In genomic region chr17:21275047-21275578, GRCh38 we compare ENCODE assay signal across 8 cellular contexts. TPM values are rescaled to one million over a fixed set of nuclear protein-coding genes. Genes with fewer than 3 reads are reported as not detected.
DNase-seq lines count a peak whose midpoint lies in the region; ATAC-seq, FAIRE-seq and TF ChIP-seq lines count a peak whose summit lies in the region.

No MANE protein-coding gene starts in this region.

- H3K27ac Mint-ChIP-seq in mesothelial cell of epicardium, result peak overlapping the region; percentile 13

- POLR2A ChIA-PET in K562 (lab: Yijun Ruan, JAX), result interaction anchor here (1.0 kb wide), 1 partner anchor 10 kb away, joined by 3 read pairs; no protein-coding TSS in a partner anchor

- H3K4me3 ChIP-seq in GM08714 (ENCODE audit: low read length) (peak overlapping the region; percentile 51; the same call in 1 of the 2 replicates), HL-60 (replicated peaks; ENCODE audit: insufficient read depth, low read length) (peak overlapping the region; percentile 64), K562 (peak overlapping the region; percentile 44)

- no peaks in the 10 kb centered on the region for H3K36me3 ChIP-seq in K562 (ENCODE audit: control insufficient read depth, insufficient read depth, low read length)

- TF ChIP-seq CTCF in HL-60 (IDR thresholded peaks at IDR 0.05; ENCODE audit: insufficient read depth, low read length) (no peak), K562 (IDR thresholded peaks at IDR 0.05 in 2 of 3, conservative IDR thresholded peaks at IDR 0.05 in 1 of 3; ENCODE audit: insufficient read depth in 2 of 3, low read depth in 1 of 3, low read length in 3 of 3) (no peak), mesothelial cell of epicardium (IDR thresholded peaks at IDR 0.05; ENCODE audit: unreplicated experiment) (no peak)

- intact Hi-C loops in K562 (cut with micrococcal nuclease), result no loop called here

- FAIRE-seq in K562 (lab: Jason Lieb, UNC), result no peak

- TF ChIP-seq POLR2A in K562 (conservative IDR thresholded peaks at IDR 0.05), result no peak

- TF ChIP-seq RAD21 in K562 (CRISPR knock-in tag; conservative IDR thresholded peaks at IDR 0.05 in 1 of 2, IDR thresholded peaks at IDR 0.05 in 1 of 2), result no peak

- WGBS in K562 (ENCODE audit: insufficient coverage, low coverage, missing lambda C conversion rate), result 36% methylated on average over 11 of the region's 20 CpGs

- no peaks in the 10 kb centered on the region for H3K36me3 Mint-ChIP-seq in mesothelial cell of epicardium

- H3K4me3 Mint-ChIP-seq in mesothelial cell of epicardium, result peak overlapping the region; percentile 69

- peaks cover 12% of the 10 kb centered on the region for H3K4me1 Mint-ChIP-seq in mesothelial cell of epicardium

- H3K27me3 ChIP-seq in HL-60 (ENCODE audit: insufficient read depth, poor library complexity, severe bottlenecking), result no peaks in the 10 kb centered on the region
- no peaks in the 10 kb centered on the region for H3K27me3 ChIP-seq in K562 (ENCODE audit: control insufficient read depth in 2 of 2, insufficient read depth in 2 of 2, low read length in 2 of 2)

- H3K9me1 ChIP-seq in K562 (ENCODE audit: control insufficient read depth, insufficient read depth, low read length), result no peaks in the 10 kb centered on the region

- H3K27ac ChIP-seq in HL-60 (replicated peaks), result peak overlapping the region; percentile 48
- H3K27ac ChIP-seq in K562 (ENCODE audit: extremely low read depth, low read depth, low read length), result no peak overlapping the region; the same call in 2 of the 3 replicates

- H3K9me3 Mint-ChIP-seq in mesothelial cell of epicardium, result no peaks in the 10 kb centered on the region

- in situ Hi-C loops in K562 (cut with MboI), result loop anchor here (10.0 to 25.0 kb wide), 2 partner anchors 240 to 787 kb away; no protein-coding TSS in a partner anchor

- BruUV-seq in K562 (replicated peaks; lab: Mats Ljungman, UMichigan), result no TSS peak

- peak overlapping the region; percentile 79 for H3K4me2 ChIP-seq in K562 (ENCODE audit: insufficient read depth, low read length)

- H3K9ac ChIP-seq in K562 (ENCODE audit: insufficient read depth in 1 of 2, low read depth in 2 of 2, low read length in 2 of 2), result peak overlapping the region; percentile 45 to 89

- H4K20me1 ChIP-seq in K562 (replicated peaks; ENCODE audit: control insufficient read depth, insufficient read depth, low read length), result peaks cover 3% of the 10 kb centered on the region; the same call in 1 of the 2 replicates

- H2AFZ ChIP-seq in K562 (ENCODE audit: low read depth, low read length), result peak overlapping the region; percentile 94

- H3K9me3 ChIP-seq in K562 (replicated peaks; ENCODE audit: control insufficient read depth, insufficient read depth, low read depth, low read length), result no peaks in the 10 kb centered on the region

- peaks cover 28 to 50% of the 10 kb centered on the region in 2 experiments; a peak in 4 of 5 replicates for H3K4me1 ChIP-seq in K562 (replicated peaks in 1 of 2; ENCODE audit: control insufficient read depth in 2 of 2, insufficient read depth in 2 of 2, low read length in 2 of 2)

- H3K27me3 Mint-ChIP-seq in mesothelial cell of epicardium (ENCODE audit: low read depth), result peaks cover 22% of the 10 kb centered on the region

- TF ChIP-seq EP300 in K562 (IDR thresholded peaks at IDR 0.05; ENCODE audit: low read length), result no peak

- no peak for DNase-seq in HL-60 (ENCODE audit: low read depth in 1 of 2, low spot score in 1 of 2)
- peak in 1 of 4 experiments; percentile 22 for DNase-seq in K562 (ENCODE audit: extremely low read depth in 1 of 4, low spot score in 3 of 4)
- no peak for DNase-seq in mesothelial cell of epicardium (ENCODE audit: low spot score in 2 of 2, unreplicated experiment in 2 of 2)
- no peak for DNase-seq in HK-2 (ENCODE audit: unreplicated experiment)
- DNase-seq in HuH-7.5 (ENCODE audit: low spot score), result no peak
- DNase-seq in NCI-H226, result no peak

- ATAC-seq in K562 (no peak), HG03025 (IDR thresholded peaks at IDR 0.05; ENCODE audit: low FRiP score, unreplicated experiment) (no peak)

- H3K79me2 ChIP-seq in K562 (ENCODE audit: control insufficient read depth, insufficient read depth, low read length), result no peaks in the 10 kb centered on the region

- CTCF ChIA-PET in K562 (lab: Yijun Ruan, JAX; ENCODE audit: low intra/inter-chr PET ratio), result no interaction called here

TF ChIP-seq in K562, 482 proteins besides CTCF, POLR2A, EP300 and RAD21:
- TF ChIP-seq ZNF431 (CRISPR knock-in tag; IDR thresholded peaks at IDR 0.05), result no peak
- TF ChIP-seq ELF1 (tag; IDR thresholded peaks at IDR 0.05), result no peak
- no peak for TF ChIP-seq HDGF (IDR thresholded peaks at IDR 0.05)
- TF ChIP-seq YBX1 (IDR thresholded peaks at IDR 0.05), result no peak
- TF ChIP-seq, protein P1, sequence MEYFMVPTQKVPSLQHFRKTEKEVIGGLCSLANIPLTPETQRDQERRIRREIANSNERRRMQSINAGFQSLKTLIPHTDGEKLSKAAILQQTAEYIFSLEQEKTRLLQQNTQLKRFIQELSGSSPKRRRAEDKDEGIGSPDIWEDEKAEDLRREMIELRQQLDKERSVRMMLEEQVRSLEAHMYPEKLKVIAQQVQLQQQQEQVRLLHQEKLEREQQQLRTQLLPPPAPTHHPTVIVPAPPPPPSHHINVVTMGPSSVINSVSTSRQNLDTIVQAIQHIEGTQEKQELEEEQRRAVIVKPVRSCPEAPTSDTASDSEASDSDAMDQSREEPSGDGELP (CRISPR knock-in tag; IDR thresholded peaks at IDR 0.05; ENCODE audit: borderline replicate concordance), result no peak
- no peak for TF ChIP-seq ZNF232 (CRISPR knock-in tag; IDR thresholded peaks at IDR 0.05)
- TF ChIP-seq JUNB (CRISPR knock-in tag; conservative IDR thresholded peaks at IDR 0.05), result no peak
- no peak for TF ChIP-seq PRMT5 (CRISPR knock-in tag; IDR thresholded peaks at IDR 0.05)
- no peak for TF ChIP-seq HCFC1 (IDR thresholded peaks at IDR 0.05; ENCODE audit: low read depth, low read length)
- TF ChIP-seq ETV6 (IDR thresholded peaks at IDR 0.05; ENCODE audit: borderline replicate concordance in 1 of 2, low read depth in 2 of 2, low read length in 1 of 2), result no peak
- no peak for TF ChIP-seq ETV6 (CRISPR knock-in tag; IDR thresholded peaks at IDR 0.05; ENCODE audit: borderline replicate concordance)
- no peak for TF ChIP-seq PPARD (CRISPR knock-in tag; IDR thresholded peaks at IDR 0.05)
- no peak for TF ChIP-seq PTRF (tag; IDR thresholded peaks at IDR 0.05)
TF ChIP-seq in K562: peak in this region for 0.

RNA-seq across cellular contexts. Expression of gene MAP2K3, which starts 9.4 kb away (rescaled TPM):
- total RNA-seq in K562 (2011; cell fraction: chromatin; rRNA removed; ENCODE audit: low replicate concordance), result 5.2 and 14.1 TPM in 2 replicates
- total RNA-seq in K562 (2011; cell fraction: nucleolus; rRNA removed), result 6.8 and 9.3 TPM in 2 replicates
- 7.1 and 7.6 TPM in 2 replicates for total RNA-seq in K562 (2011; cell fraction: nucleoplasm; rRNA removed)
- total RNA-seq in K562 (2014; rRNA removed) (4.4 and 5.9 TPM in 2 replicates), K562 (2014; rRNA removed; fragmentation: Illumina TruSeq; extraction: Trizol) (2.2 and 2.5 TPM in 2 replicates), K562 (2015; rRNA removed; fragmentation: Illumina TruSeq; extraction: Trizol) (3.5 TPM in 2 replicates), K562 (2021) (14.8 and 16.1 TPM in 2 replicates), mesothelial cell of epicardium (24.5 to 26.8 TPM (median 26.0 TPM) in 3 replicates)
- polyA plus RNA-seq in K562 (2011; rRNA removed) (2.8 and 3.5 TPM in 2 replicates), K562 (2014; fragmentation: Illumina TruSeq; extraction: Trizol) (10.3 and 12.5 TPM in 2 replicates), K562 (2014; fragmentation: Nextera tagmentation; extraction: Ambion mirVana) (under 1 TPM; 0.18 to 0.38 TPM), K562 (2014; rRNA removed) (8.0 and 8.8 TPM in 2 replicates)
- 5.0 and 6.2 TPM in 2 replicates for polyA plus RNA-seq in K562 (2011; cell fraction: cytosol; rRNA removed)
- 5.1 and 5.9 TPM in 2 replicates for polyA plus RNA-seq in K562 (2011; cell fraction: nucleus; rRNA removed)
- 7.0 and 8.3 TPM in 2 replicates for polyA plus RNA-seq in K562 (2012)
- 1.0 and 2.2 TPM in 2 replicates for polyA minus RNA-seq in K562 (2011; rRNA and poly(A)+ RNA removed)
- polyA minus RNA-seq in K562 (2011; cell fraction: cytosol; rRNA and poly(A)+ RNA removed), result 4.1 and 5.6 TPM in 2 replicates
- polyA minus RNA-seq in K562 (2011; cell fraction: nucleus; rRNA and poly(A)+ RNA removed), result 2.8 and 3.0 TPM in 2 replicates

RNA-seq across cellular contexts. Expression of gene NATD1, which starts 21.9 kb away (rescaled TPM):
- total RNA-seq in K562 (2011; cell fraction: chromatin; rRNA removed; ENCODE audit: low replicate concordance), result 1.9 and 6.9 TPM in 2 replicates
- 5.3 and 5.5 TPM in 2 replicates for total RNA-seq in K562 (2011; cell fraction: nucleolus; rRNA removed)
- 3.2 and 3.4 TPM in 2 replicates for total RNA-seq in K562 (2011; cell fraction: nucleoplasm; rRNA removed)
- total RNA-seq in K562 (2014; rRNA removed) (2.3 and 2.9 TPM in 2 replicates), K562 (2014; rRNA removed; fragmentation: Illumina TruSeq; extraction: Trizol) (0.55 and 0.61 TPM in 2 replicates), K562 (2015; rRNA removed; fragmentation: Illumina TruSeq; extraction: Trizol) (0.65 and 0.72 TPM in 2 replicates), K562 (2021) (5.4 TPM in 2 replicates), mesothelial cell of epicardium (12.3 to 12.7 TPM (median 12.7 TPM) in 3 replicates)
- polyA plus RNA-seq in K562 (2011; rRNA removed) (1.6 and 2.3 TPM in 2 replicates), K562 (2014; fragmentation: Illumina TruSeq; extraction: Trizol) (3.7 and 4.5 TPM in 2 replicates), K562 (2014; fragmentation: Nextera tagmentation; extraction: Ambion mirVana) (under 1 TPM; 0.24 to 0.52 TPM), K562 (2014; rRNA removed) (3.7 and 4.2 TPM in 2 replicates)
- 3.1 and 4.2 TPM in 2 replicates for polyA plus RNA-seq in K562 (2011; cell fraction: cytosol; rRNA removed)
- polyA plus RNA-seq in K562 (2011; cell fraction: nucleus; rRNA removed), result 1.5 and 2.5 TPM in 2 replicates
- 2.5 and 8.0 TPM in 2 replicates for polyA plus RNA-seq in K562 (2012)
- polyA minus RNA-seq in K562 (2011; rRNA and poly(A)+ RNA removed), result 0.90 and 1.3 TPM in 2 replicates
- 1.9 and 3.1 TPM in 2 replicates for polyA minus RNA-seq in K562 (2011; cell fraction: cytosol; rRNA and poly(A)+ RNA removed)
- polyA minus RNA-seq in K562 (2011; cell fraction: nucleus; rRNA and poly(A)+ RNA removed), result 2.3 and 2.9 TPM in 2 replicates
